Comparison of ENCODE assay signal across 16 cellular contexts in the genomic region with DNA sequence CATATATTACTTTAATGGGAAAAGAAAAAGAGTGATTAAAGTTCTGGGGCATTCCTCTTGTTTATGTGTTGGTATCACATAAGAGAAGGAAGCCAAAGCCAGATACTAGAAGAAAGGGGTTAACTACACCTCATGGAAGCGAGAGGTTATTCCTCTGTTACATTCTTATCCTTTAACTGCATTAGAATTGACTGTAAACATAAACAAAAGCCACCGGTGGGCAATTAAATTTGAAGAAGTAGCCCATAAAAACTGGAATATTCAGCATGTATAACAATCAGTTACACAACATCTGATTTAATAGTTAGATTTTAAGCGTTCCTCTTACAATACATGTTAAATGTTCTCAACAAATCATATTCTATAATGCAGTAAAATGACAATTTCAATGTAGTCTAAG. TPM values are rescaled to one million over a fixed set of nuclear protein-coding genes. Genes with fewer than 3 reads are reported as not detected.
DNase-seq lines count a peak whose midpoint lies in the region; ATAC-seq and TF ChIP-seq lines count a peak whose summit lies in the region.
"Had no signal": no experiment of that assay in that cellular context is flagged by ENCODE, and none has a peak within 500 bp of the region (broad histone marks: within the 10 kb centered on the region; RNA-seq: fewer than 3 reads in every experiment).

No MANE protein-coding gene starts in this region.

- peaks cover 26% of the 10 kb centered on the region for H3K4me1 ChIP-seq in GM23338 (ENCODE audit: insufficient read depth)
- H3K4me1 ChIP-seq: BLaER1 treated with 17β-estradiol and CSF1 and Interleukin-3, amounts not matched to agents 10 nM and 100 nM had no signal

- ATAC-seq in GM23338 (no peak; the same call in 1 of the 3 replicates), T-helper 17 cell (no peak), HG02938 (IDR thresholded peaks at IDR 0.05; ENCODE audit: unreplicated experiment) (no peak)
- no peak for ATAC-seq in activated T-cell treated with anti-CD3 and anti-CD28 coated beads, Interleukin-2, amount 50 U/mL, for 4 hours
- ATAC-seq: A549; CD8-positive, alpha-beta T cell had no signal

- H4K20me1 ChIP-seq in GM23338 (replicated peaks; ENCODE audit: insufficient read depth) = no peaks in the 10 kb centered on the region
- H4K20me1 ChIP-seq: BLaER1 treated with 17β-estradiol and CSF1 and Interleukin-3, amounts not matched to agents 10 nM and 100 nM had no signal

- TF ChIP-seq CTCF in GM23338 (conservative IDR thresholded peaks at IDR 0.05; ENCODE audit: low read depth in 2 of 2) (no peak), nephron (IDR thresholded peaks at IDR 0.05; ENCODE audit: unreplicated experiment in 3 of 3) (no peak)

- no peaks in the 10 kb centered on the region for H3K79me2 ChIP-seq in GM23338 (replicated peaks; ENCODE audit: insufficient read depth)

- H2AFZ ChIP-seq in GM23338 = no peak overlapping the region

- no peaks in the 10 kb centered on the region for H3K9me3 Mint-ChIP-seq in GM23338
- H3K9me3 Mint-ChIP-seq in nephron = no peaks in the 10 kb centered on the region
- H3K9me3 Mint-ChIP-seq in activated T-cell treated with anti-CD3 and anti-CD28 coated beads, Interleukin-2, amount 50 U/mL, for 4 hours = no peaks in the 10 kb centered on the region
- H3K9me3 Mint-ChIP-seq: CD4-positive, alpha-beta T cell; CD8-positive, alpha-beta T cell had no signal

- H3K27ac ChIP-seq in GM23338 (ENCODE audit: low read depth) = no peak overlapping the region
- H3K27ac ChIP-seq: 22Rv1; A549; BLaER1 treated with 17β-estradiol and CSF1 and Interleukin-3, amounts not matched to agents 10 nM and 100 nM; C4-2B had no signal

- no peaks in the 10 kb centered on the region for H3K27me3 Mint-ChIP-seq in GM23338 (ENCODE audit: insufficient read depth, low read depth, poor library complexity)
- H3K27me3 Mint-ChIP-seq in T-helper 17 cell = no peaks in the 10 kb centered on the region
- H3K27me3 Mint-ChIP-seq in nephron (ENCODE audit: low read depth) = no peaks in the 10 kb centered on the region
- H3K27me3 Mint-ChIP-seq in activated T-cell treated with anti-CD3 and anti-CD28 coated beads, Interleukin-2, amount 50 U/mL, for 4 hours (ENCODE audit: low read depth) = no peaks in the 10 kb centered on the region
- H3K27me3 Mint-ChIP-seq: B cell; CD4-positive, alpha-beta T cell had no signal

- H3K4me1 Mint-ChIP-seq in GM23338 (peaks cover 43% of the 10 kb centered on the region), T-helper 17 cell (peaks cover 13% of the 10 kb centered on the region), nephron (peaks cover 29% of the 10 kb centered on the region)
- peaks cover 12% of the 10 kb centered on the region for H3K4me1 Mint-ChIP-seq in activated T-cell treated with anti-CD3 and anti-CD28 coated beads, Interleukin-2, amount 50 U/mL, for 4 hours (ENCODE audit: low read depth)
- H3K4me1 Mint-ChIP-seq: B cell had no signal

- H3K9me2 ChIP-seq in GM23338 (ENCODE audit: insufficient read depth) = no peaks in the 10 kb centered on the region

- no peaks in the 10 kb centered on the region for H3K9me3 ChIP-seq in T-helper 17 cell (ENCODE audit: control insufficient read depth, low read length, poor library complexity, severe bottlenecking)
- H3K9me3 ChIP-seq: A549; BLaER1 treated with 17β-estradiol and CSF1 and Interleukin-3, amounts not matched to agents 10 nM and 100 nM; Caco-2 had no signal

- no peak overlapping the region for H3K4me3 ChIP-seq in GM23338
- H3K4me3 ChIP-seq: A549; BLaER1 treated with 17β-estradiol and CSF1 and Interleukin-3, amounts not matched to agents 10 nM and 100 nM had no signal

- H3K4me3 Mint-ChIP-seq in GM23338 (no peak overlapping the region), T-helper 17 cell (no peak overlapping the region), nephron (no peak overlapping the region)
- no peak overlapping the region for H3K4me3 Mint-ChIP-seq in activated T-cell treated with anti-CD3 and anti-CD28 coated beads, Interleukin-2, amount 50 U/mL, for 4 hours
- H3K4me3 Mint-ChIP-seq: B cell; CD4-positive, alpha-beta T cell; CD8-positive, alpha-beta T cell had no signal

- H3F3A ChIP-seq in GM23338 (replicated peaks; ENCODE audit: low read depth) = no peaks in the 10 kb centered on the region

- DNase-seq in GM23338 (ENCODE audit: low spot score) = no peak
- DNase-seq in T-helper 17 cell = no peak
- no peak for DNase-seq in activated T-cell treated with anti-CD3 and anti-CD28 coated beads, Interleukin-2, amount 50 U/mL, for 4 hours
- DNase-seq in activated CD4-positive, CD25-positive, alpha-beta regulatory T cell treated with anti-CD3 and anti-CD28 coated beads, Interleukin-2, amount 50 U/mL, for 72 hours = no peak
- DNase-seq: AML-193; Caco-2; CD4-positive, alpha-beta T cell; CD8-positive, alpha-beta T cell; GF-D8 had no signal

- H3K36me3 ChIP-seq in GM23338 (ENCODE audit: insufficient read depth) = no peaks in the 10 kb centered on the region
- H3K36me3 ChIP-seq: BLaER1 treated with 17β-estradiol and CSF1 and Interleukin-3, amounts not matched to agents 10 nM and 100 nM had no signal

- H3K4me2 ChIP-seq in GM23338 = peak overlapping the region; percentile 18; the same call in 1 of the 2 replicates
- H3K4me2 ChIP-seq: BLaER1 treated with 17β-estradiol and CSF1 and Interleukin-3, amounts not matched to agents 10 nM and 100 nM had no signal

- H3K27ac Mint-ChIP-seq in GM23338 (no peak overlapping the region), T-helper 17 cell (peak overlapping the region; percentile 21), nephron (peak overlapping the region; percentile 36 to 79 (median 78))
- H3K27ac Mint-ChIP-seq: B cell; CD4-positive, alpha-beta T cell; CD8-positive, alpha-beta T cell had no signal

- H3K36me3 Mint-ChIP-seq in GM23338 (ENCODE audit: low read depth) (no peaks in the 10 kb centered on the region), T-helper 17 cell (ENCODE audit: low read depth) (peaks cover 4% of the 10 kb centered on the region), nephron (ENCODE audit: low read depth) (peaks cover 6% of the 10 kb centered on the region)
- H3K36me3 Mint-ChIP-seq in activated T-cell treated with anti-CD3 and anti-CD28 coated beads, Interleukin-2, amount 50 U/mL, for 4 hours (ENCODE audit: insufficient read depth) = peaks cover 3% of the 10 kb centered on the region
- H3K36me3 Mint-ChIP-seq: CD8-positive, alpha-beta T cell had no signal

- H3K27me3 ChIP-seq in GM23338 (ENCODE audit: insufficient read depth) = no peaks in the 10 kb centered on the region
- H3K27me3 ChIP-seq: BLaER1 treated with 17β-estradiol and CSF1 and Interleukin-3, amounts not matched to agents 10 nM and 100 nM had no signal

TF ChIP-seq in GM23338, 12 proteins besides CTCF, POLR2A, EP300 and RAD21 (continues in another document):
- no peak for TF ChIP-seq EZH2phosphoT487 (IDR thresholded peaks at IDR 0.05; ENCODE audit: unreplicated experiment)
- TF ChIP-seq, protein P1, sequence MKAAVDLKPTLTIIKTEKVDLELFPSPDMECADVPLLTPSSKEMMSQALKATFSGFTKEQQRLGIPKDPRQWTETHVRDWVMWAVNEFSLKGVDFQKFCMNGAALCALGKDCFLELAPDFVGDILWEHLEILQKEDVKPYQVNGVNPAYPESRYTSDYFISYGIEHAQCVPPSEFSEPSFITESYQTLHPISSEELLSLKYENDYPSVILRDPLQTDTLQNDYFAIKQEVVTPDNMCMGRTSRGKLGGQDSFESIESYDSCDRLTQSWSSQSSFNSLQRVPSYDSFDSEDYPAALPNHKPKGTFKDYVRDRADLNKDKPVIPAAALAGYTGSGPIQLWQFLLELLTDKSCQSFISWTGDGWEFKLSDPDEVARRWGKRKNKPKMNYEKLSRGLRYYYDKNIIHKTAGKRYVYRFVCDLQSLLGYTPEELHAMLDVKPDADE (IDR thresholded peaks at IDR 0.05) = no peak
- no peak for TF ChIP-seq JUNB (IDR thresholded peaks at IDR 0.05; ENCODE audit: unreplicated experiment)

RNA-seq across cellular contexts. Expression of gene POU5F2, which starts 18.8 kb away (rescaled TPM):
- total RNA-seq in GM23338 (2014; rRNA removed; shearing (Covaris generic)) = 0.76 and 1.2 TPM in 2 replicates
- polyA plus RNA-seq in GM23338 (2016; fragmentation: Nextera tagmentation; extraction: Ambion mirVana) = 0.11 and 0.14 TPM in 2 replicates
- 1 to 10 TPM; 2.2 to 2.9 TPM for total RNA-seq in T-helper 17 cell
- total RNA-seq in activated T-cell treated with anti-CD3 and anti-CD28 coated beads, Interleukin-2, amount 50 U/mL, for 4 hours = under 1 TPM; 0.27 to 0.30 (median 0.29) TPM
